ENCODE assay signal across 20 cellular contexts in genomic region chr2:117853316-117853715, GRCh38. TPM values are rescaled to one million over a fixed set of nuclear protein-coding genes. Genes with fewer than 3 reads are reported as not detected.
A peak's percentile ranks its signal among the peaks of the same experiment; 100 is the strongest.
DNase-seq lines count a peak whose midpoint lies in the region; ATAC-seq, FAIRE-seq and TF ChIP-seq lines count a peak whose summit lies in the region.
"Had no signal": no experiment of that assay in that cellular context is flagged by ENCODE, and none has a peak within 500 bp of the region (broad histone marks: within the 10 kb centered on the region; RNA-seq: fewer than 3 reads in every experiment).

No MANE protein-coding gene starts in this region.

- H3K79me1 ChIP-seq in H1 (ENCODE audit: low read depth, low read length) = no peaks in the 10 kb centered on the region
- H3K79me1 ChIP-seq in mesendoderm (ENCODE audit: low read length) = no peaks in the 10 kb centered on the region

- H3K4me2 ChIP-seq in H1 (ENCODE audit: insufficient read depth in 1 of 2, low read depth in 2 of 2, low read length in 2 of 2) (no peak overlapping the region), mesendoderm (ENCODE audit: low read length) (no peak overlapping the region), parathyroid adenoma (ENCODE audit: low read length) (no peak overlapping the region)
- H3K4me2 ChIP-seq: A549 had no signal

- no peak for ATAC-seq in GM21367 (IDR thresholded peaks at IDR 0.05; ENCODE audit: unreplicated experiment)
- ATAC-seq: A549; CD8-positive, alpha-beta T cell had no signal

- H2BK120ac ChIP-seq in H1 (replicated peaks; ENCODE audit: low read depth, low read length) (no peak overlapping the region), mesendoderm (ENCODE audit: low read depth, low read length) (peak overlapping the region; percentile 74)

- H3K4me3 ChIP-seq in H1 (ENCODE audit: extremely low read depth in 1 of 4, insufficient read depth in 2 of 4, low read depth in 3 of 4, low read length in 4 of 4) (no peak overlapping the region), mesendoderm (ENCODE audit: low read length) (no peak overlapping the region), parathyroid adenoma (ENCODE audit: low read depth, low read length) (no peak overlapping the region), MG63 (no peak overlapping the region)
- H3K4me3 ChIP-seq: A549; BLaER1 treated with 17β-estradiol and CSF1 and Interleukin-3, amounts not matched to agents 10 nM and 100 nM had no signal

- no peak for TF ChIP-seq RAD21 in H1 (IDR thresholded peaks at IDR 0.05 in 1 of 2, conservative IDR thresholded peaks at IDR 0.05 in 1 of 2; ENCODE audit: low read depth in 2 of 2, low read length in 2 of 2)

- H2AK5ac ChIP-seq in H1 (ENCODE audit: low read depth, low read length) = no peak overlapping the region
- no peak overlapping the region for H2AK5ac ChIP-seq in mesendoderm (ENCODE audit: low read length)

- H3K4ac ChIP-seq in H1 (replicated peaks; ENCODE audit: insufficient read length, low read depth, low read length) = peak overlapping the region; percentile 25
- H3K4ac ChIP-seq in mesendoderm (ENCODE audit: low read depth, low read length) = no peak overlapping the region

- H2BK5ac ChIP-seq in H1 (ENCODE audit: low read depth, low read length) = no peak overlapping the region
- peak overlapping the region; percentile 15 for H2BK5ac ChIP-seq in mesendoderm (ENCODE audit: low read length)

- H3K14ac ChIP-seq in H1 (ENCODE audit: insufficient read length) = no peak overlapping the region

- H3K9ac ChIP-seq in H1 (replicated peaks in 1 of 4; ENCODE audit: extremely low read depth in 1 of 4, low read depth in 3 of 4, low read length in 3 of 4) (no peak overlapping the region), mesendoderm (ENCODE audit: low read length) (no peak overlapping the region), parathyroid adenoma (no peak overlapping the region)
- H3K9ac ChIP-seq: BLaER1 treated with 17β-estradiol and CSF1 and Interleukin-3, amounts not matched to agents 10 nM and 100 nM had no signal

- TF ChIP-seq EP300 in H1 (IDR thresholded peaks at IDR 0.05; ENCODE audit: borderline replicate concordance in 1 of 2, low read depth in 2 of 2, low read length in 2 of 2) = no peak

- H3K36me3 ChIP-seq in H1 (ENCODE audit: control insufficient read depth in 2 of 4, insufficient read depth in 4 of 4, low read length in 3 of 4) (no peaks in the 10 kb centered on the region), mesendoderm (ENCODE audit: control insufficient read depth, insufficient read depth, low read length) (no peaks in the 10 kb centered on the region), parathyroid adenoma (ENCODE audit: control insufficient read depth, insufficient read depth, low read length) (no peaks in the 10 kb centered on the region), MG63 (no peaks in the 10 kb centered on the region; the same call in 1 of the 2 replicates)
- H3K36me3 ChIP-seq: BLaER1 treated with 17β-estradiol and CSF1 and Interleukin-3, amounts not matched to agents 10 nM and 100 nM had no signal

- no peak overlapping the region for H2BK12ac ChIP-seq in H1 (ENCODE audit: low read depth, low read length)

- H3K27me3 ChIP-seq in H1 (replicated peaks in 1 of 4; ENCODE audit: control insufficient read depth in 3 of 4, extremely low read depth in 1 of 4, insufficient read depth in 3 of 4, low read length in 3 of 4) = peaks cover 0 to 4% (median under 1%) of the 10 kb centered on the region in 4 experiments; a peak in 1 of 7 replicates
- no peaks in the 10 kb centered on the region for H3K27me3 ChIP-seq in mesendoderm (ENCODE audit: insufficient read depth, low read length, poor library complexity)
- no peaks in the 10 kb centered on the region for H3K27me3 ChIP-seq in parathyroid adenoma (ENCODE audit: control insufficient read depth, insufficient read depth, low read length)
- H3K27me3 ChIP-seq in MG63 = no peaks in the 10 kb centered on the region
- H3K27me3 ChIP-seq: BLaER1 treated with 17β-estradiol and CSF1 and Interleukin-3, amounts not matched to agents 10 nM and 100 nM had no signal

- H3K4me1 ChIP-seq in H1 (replicated peaks in 1 of 4; ENCODE audit: control insufficient read depth in 3 of 4, insufficient read depth in 4 of 4, low read length in 3 of 4) = peaks cover 0 to 11% (median 5%) of the 10 kb centered on the region in 4 experiments; a peak in 6 of 7 replicates
- H3K4me1 ChIP-seq in mesendoderm (ENCODE audit: control insufficient read depth, low read depth, low read length) = peaks cover 17% of the 10 kb centered on the region
- peaks cover 57% of the 10 kb centered on the region for H3K4me1 ChIP-seq in parathyroid adenoma
- H3K4me1 ChIP-seq: Caco-2 had no signal

- H4K20me1 ChIP-seq in H1 (replicated peaks in 1 of 2; ENCODE audit: control insufficient read depth in 1 of 2, insufficient read depth in 2 of 2, low read length in 2 of 2) = no peaks in the 10 kb centered on the region
- H4K20me1 ChIP-seq: BLaER1 treated with 17β-estradiol and CSF1 and Interleukin-3, amounts not matched to agents 10 nM and 100 nM had no signal

- TF ChIP-seq CTCF in H1 (IDR thresholded peaks at IDR 0.05; ENCODE audit: control extremely low read depth in 1 of 3, insufficient read depth in 1 of 3, low read depth in 1 of 3, low read length in 3 of 3) (no peak), parathyroid adenoma (IDR thresholded peaks at IDR 0.05) (no peak)

- CTCF ChIA-PET in H1 (lab: Charles Lee; ENCODE audit: partially characterized antibody) = interaction anchor here (0.8 to 2.0 kb wide), 5 partner anchors 14 to 146 kb away, joined by 4 to 8 read pairs (median 5); partner anchors contain the start of gene DDX18

- POLR2A ChIA-PET in H1 (lab: Charles Lee; ENCODE audit: partially characterized antibody) = interaction anchor here (1.7 to 2.3 kb wide), 2 partner anchors 13 to 19 kb away, joined by 5 to 6 read pairs; no protein-coding TSS in a partner anchor

- no peaks in the 10 kb centered on the region for H3K79me2 ChIP-seq in H1 (ENCODE audit: control insufficient read depth in 1 of 2, insufficient read depth in 2 of 2, low read length in 2 of 2)
- no peaks in the 10 kb centered on the region for H3K79me2 ChIP-seq in mesendoderm (ENCODE audit: control insufficient read depth, insufficient read depth, low read length)
- no peaks in the 10 kb centered on the region for H3K79me2 ChIP-seq in parathyroid adenoma

- no peak for FAIRE-seq in H1 (lab: Jason Lieb, UNC)
- FAIRE-seq: A549, D721Med, G401.6, GM12891 had no signal

- no peak overlapping the region for H2BK15ac ChIP-seq in H1 (ENCODE audit: low read length)
- H2BK15ac ChIP-seq in mesendoderm (replicated peaks; ENCODE audit: low read depth) = no peak overlapping the region

- no peak for DNase-seq in H1 (ENCODE audit: low read depth in 1 of 2, low spot score in 2 of 2)
- peak; percentile 65 for DNase-seq in mesendoderm
- DNase-seq in MG63 = no peak
- no peak for DNase-seq in stimulated activated CD4-positive, alpha-beta T cell treated with anti-CD3 and anti-CD28 coated beads, Interleukin-1b, Interleukin-23, amount 100 ng/mL, for 48 hours
- DNase-seq: AML-193; Caco-2; Calu3; CD4-positive, alpha-beta T cell; CD8-positive, alpha-beta T cell; DMS79 treated with DMSO at 0.1 percent for 48 hours; GF-D8 had no signal

- H3K9me3 ChIP-seq in H1 (ENCODE audit: insufficient read depth in 2 of 2, low read depth in 1 of 2, low read length in 1 of 2) (0 out of 4 replicates have a peak, but pooled peaks cover 0 to 1% of the 10 kb centered on the region in 2 experiments), parathyroid adenoma (ENCODE audit: control insufficient read depth, low read length) (no peaks in the 10 kb centered on the region), MG63 (peaks cover 8% of the 10 kb centered on the region)
- H3K9me3 ChIP-seq: A549, Caco-2 had no signal

- WGBS in H1 (ENCODE audit: extremely low coverage in 1 of 2, insufficient coverage in 1 of 2, insufficient read length in 1 of 2, insufficient replicate concordance in 2 of 2, low coverage in 1 of 2, low lambda C conversion rate in 2 of 2, missing lambda C conversion rate in 1 of 2), 2 experiments = 83% methylated on average over 2 of the region's 2 CpGs; no CpG with 5 or more reads in 1 of the 2 experiments
- no CpG with 5 or more reads among the region's 2 CpGs for WGBS in mesendoderm (ENCODE audit: extremely low coverage, insufficient coverage, low lambda C conversion rate)

- H3K23ac ChIP-seq in H1 (ENCODE audit: insufficient read length) (no peak overlapping the region), mesendoderm (ENCODE audit: low read length) (no peak overlapping the region)

- H3K23me2 ChIP-seq in H1 (ENCODE audit: low read depth, low read length) = no peaks in the 10 kb centered on the region

- no peak overlapping the region for H3K27ac ChIP-seq in H1 (ENCODE audit: low read depth, low read length)
- H3K27ac ChIP-seq in mesendoderm (ENCODE audit: low read depth, low read length) = peak overlapping the region; percentile 13
- peak overlapping the region; percentile 88 for H3K27ac ChIP-seq in parathyroid adenoma
- H3K27ac ChIP-seq: 22Rv1; BLaER1 treated with 17β-estradiol and CSF1 and Interleukin-3, amounts not matched to agents 10 nM and 100 nM; C4-2B had no signal

- no peak for TF ChIP-seq POLR2A in H1 (IDR thresholded peaks at IDR 0.05; ENCODE audit: control extremely low read depth in 1 of 2, low read depth in 2 of 2, low read length in 2 of 2)

- H4K5ac ChIP-seq in H1 (ENCODE audit: insufficient read length, low read depth, low read length) (no peak overlapping the region), mesendoderm (ENCODE audit: low read length) (no peak overlapping the region)

- H2BK20ac ChIP-seq in H1 (ENCODE audit: low read length) = no peak overlapping the region

- no peak overlapping the region for H3K56ac ChIP-seq in H1 (replicated peaks; ENCODE audit: insufficient read length, low read depth, low read length)
- peak overlapping the region; percentile 76 for H3K56ac ChIP-seq in mesendoderm (ENCODE audit: low read length)

- no peak overlapping the region for H4K91ac ChIP-seq in H1 (replicated peaks; ENCODE audit: insufficient read length, low read length)

- H2AFZ ChIP-seq in H1 (ENCODE audit: low read length) = no peak overlapping the region
- peak overlapping the region; percentile 68 for H2AFZ ChIP-seq in parathyroid adenoma

- no peak overlapping the region for H4K8ac ChIP-seq in H1 (ENCODE audit: extremely low read depth, insufficient read depth, low read length)
- no peak overlapping the region for H4K8ac ChIP-seq in mesendoderm (ENCODE audit: low read depth, low read length)

- no peak overlapping the region for H3K18ac ChIP-seq in H1 (ENCODE audit: extremely low read depth, low read length)
- peak overlapping the region; percentile 45 for H3K18ac ChIP-seq in mesendoderm (ENCODE audit: low read length)

RNA-seq across cellular contexts. Expression of gene DDX18, which starts 38.8 kb away (rescaled TPM):
- total RNA-seq in H1 (2021; fragmentation: NEBNext Ultra II Directional; extraction: Animal tissue kit (Norgen Biotek cat#: 25700)) = 111 and 119 TPM in 2 replicates
- 21.2 and 31.3 TPM in 2 replicates for polyA plus RNA-seq in H1 (2011; rRNA removed)
- polyA plus RNA-seq in H1 (2011; cell fraction: cytosol; rRNA removed) = 47.3 TPM
- 48.3 TPM for polyA plus RNA-seq in H1 (2011; cell fraction: nucleus; rRNA removed)
- 62.6 to 111 TPM (median 75.6 TPM) in 4 replicates for polyA plus RNA-seq in H1 (2012, experiment 1 of 2)
- polyA plus RNA-seq in H1 (2012, experiment 2 of 2) = 5.1 TPM
- 105 TPM for polyA plus RNA-seq in H1 (2013, experiment 1 of 2)
- polyA plus RNA-seq in H1 (2013, experiment 2 of 2) = 106 TPM
- polyA minus RNA-seq in H1 (2011; rRNA and poly(A)+ RNA removed) = 87.8 and 166 TPM in 2 replicates
- 28.3 TPM for polyA minus RNA-seq in H1 (2011; cell fraction: cytosol; rRNA and poly(A)+ RNA removed)
- 103 TPM for polyA minus RNA-seq in H1 (2011; cell fraction: nucleus; rRNA and poly(A)+ RNA removed)
- 151 TPM for polyA plus RNA-seq in mesendoderm (2013, experiment 1 of 2)
- polyA plus RNA-seq in mesendoderm (2013, experiment 2 of 2) = 155 TPM
- 40.2 and 46.7 TPM in 2 replicates for total RNA-seq in MG63 (2014; rRNA removed; shearing (Covaris generic); ENCODE audit: low replicate concordance)
